Comparison of ENCODE assay signal across 13 cellular contexts in genomic region chr1:3132685-3133084, GRCh38.
"Had no signal": no experiment of that assay in that cellular context is flagged by ENCODE, and none has a peak within 500 bp of the region (broad histone marks: within the 10 kb centered on the region; RNA-seq: fewer than 3 reads in every experiment).

No MANE protein-coding gene starts in this region.

- H3K27me3 ChIP-seq: cardiac muscle cell, transverse colon had no signal

- DNase-seq: activated CD4-positive, alpha-beta T cell treated with anti-CD3 and anti-CD28 coated beads for 1 hour; activated CD4-positive, alpha-beta T cell treated with anti-CD3 and anti-CD28 coated beads, Interleukin-2, amount 50 U/mL, for 4 hours; activated naive CD4-positive, alpha-beta T cell treated with anti-CD3 and anti-CD28 coated beads, Interleukin-2, amount 10 ng/mL, durations not matched to agents 7 days and 5 days; activated T-cell treated with anti-CD3 and anti-CD28 coated beads for 4 hours; hippocampal formation; SK-N-SH; spleen; stimulated activated CD4-positive, alpha-beta T cell treated with anti-CD3 and anti-CD28 coated beads, Interleukin-1b, Interleukin-23, amount 100 ng/mL, for 48 hours; transverse colon had no signal

- H3K9me3 ChIP-seq: esophagus muscularis mucosa, SK-N-SH, spleen, transverse colon had no signal

- H3K36me3 ChIP-seq: cardiac muscle cell, esophagus muscularis mucosa, spleen, transverse colon had no signal

- H3K4me1 ChIP-seq: spleen had no signal

- H3K4me3 ChIP-seq: cardiac muscle cell, esophagus muscularis mucosa, spleen, transverse colon had no signal

- H3K27ac ChIP-seq: cardiac muscle cell, esophagus muscularis mucosa, spleen, transverse colon had no signal

- ATAC-seq: activated T-helper 17 cell treated with anti-CD3 and anti-CD28 coated beads, Interleukin-2, amount 50 U/mL, for 72 hours; sciatic nerve had no signal
